9 cellular contexts compared by ENCODE assay signal in genomic region chr2:61658841-61659780, GRCh38.
DNase-seq lines count a peak whose midpoint lies in the region; ATAC-seq and TF ChIP-seq lines count a peak whose summit lies in the region.
"Had no signal": no experiment of that assay in that cellular context is flagged by ENCODE, and none has a peak within 500 bp of the region (broad histone marks: within the 10 kb centered on the region; RNA-seq: fewer than 3 reads in every experiment).

No MANE protein-coding gene starts in this region.

- DNase-seq in Caco-2: peak in 1 of 2 experiments; percentile 39
- peak; percentile 57 for DNase-seq in HCEC 1CT
- no peak for DNase-seq in RWPE2 (ENCODE audit: low spot score)
- peak; percentile 49 for DNase-seq in fibroblast of villous mesenchyme (ENCODE audit: low read depth)
- DNase-seq in progenitor cell of endocrine pancreas (ENCODE audit: low spot score, unreplicated experiment): no peak
- DNase-seq in activated gamma-delta T cell treated with Interleukin-2 at 50 U/mL for 16 hours: no peak

- H3K36me3 Mint-ChIP-seq in Caco-2 (ENCODE audit: insufficient read depth, unreplicated experiment) (no peaks in the 10 kb centered on the region), progenitor cell of endocrine pancreas (ENCODE audit: insufficient read depth) (no peaks in the 10 kb centered on the region)
- H3K36me3 Mint-ChIP-seq: naive thymus-derived CD8-positive, alpha-beta T cell had no signal

- H3K4me3 ChIP-seq in Caco-2 (ENCODE audit: low read depth, low read length) (no peak overlapping the region), RWPE2 (ENCODE audit: severe bottlenecking) (no peak overlapping the region), fibroblast of villous mesenchyme (ENCODE audit: low read depth, low read length) (no peak overlapping the region)

- ATAC-seq in RWPE2 (ENCODE audit: low read depth): peak; percentile 65; the same call in 1 of the 3 replicates
- no peak for ATAC-seq in HG03460 (IDR thresholded peaks at IDR 0.05; ENCODE audit: unreplicated experiment)
- ATAC-seq in HG03108 (IDR thresholded peaks at IDR 0.05; ENCODE audit: unreplicated experiment): no peak

- 0 out of 2 replicates have a peak, but pooled peaks cover 10% of the 10 kb centered on the region for H3K4me1 ChIP-seq in Caco-2
- H3K4me1 ChIP-seq in RWPE2 (ENCODE audit: insufficient read depth, poor library complexity, severe bottlenecking): no peaks in the 10 kb centered on the region

- intact Hi-C loops in Caco-2 (cut with micrococcal nuclease; ENCODE audit: unreplicated experiment): no loop called here

- H3K4me1 Mint-ChIP-seq in Caco-2 (ENCODE audit: low read depth, unreplicated experiment) (no peaks in the 10 kb centered on the region), progenitor cell of endocrine pancreas (ENCODE audit: low read depth) (peaks cover 22% of the 10 kb centered on the region)

- H3K27me3 ChIP-seq in Caco-2 (replicated peaks; ENCODE audit: control insufficient read depth, insufficient read depth, low read length) (no peaks in the 10 kb centered on the region), RWPE2 (ENCODE audit: insufficient read depth, poor library complexity, severe bottlenecking) (no peaks in the 10 kb centered on the region)

- no peaks in the 10 kb centered on the region for H3K36me3 ChIP-seq in Caco-2 (ENCODE audit: control insufficient read depth, insufficient read depth, low read length)
- H3K36me3 ChIP-seq in RWPE2 (ENCODE audit: low read depth): no peaks in the 10 kb centered on the region

- H3K27ac ChIP-seq in RWPE2 (ENCODE audit: poor library complexity, severe bottlenecking): no peak overlapping the region

- BruUV-seq in Caco-2 (replicated peaks; lab: Mats Ljungman, UMichigan): no TSS peak

- POLR2A ChIA-PET in Caco-2 (lab: Charles Lee): no interaction called here

- TF ChIP-seq CTCF in Caco-2 (IDR thresholded peaks at IDR 0.05; ENCODE audit: insufficient read depth in 1 of 2, low read depth in 1 of 2, low read length in 1 of 2, severe bottlenecking in 1 of 2, unreplicated experiment in 1 of 2) (peak; percentile 63 to 74), RWPE2 (IDR thresholded peaks at IDR 0.05; ENCODE audit: poor library complexity, severe bottlenecking) (peak; percentile 80), fibroblast of villous mesenchyme (IDR thresholded peaks at IDR 0.05; ENCODE audit: insufficient read depth, low read depth, low read length) (peak; percentile 55), progenitor cell of endocrine pancreas (IDR thresholded peaks at IDR 0.05; ENCODE audit: unreplicated experiment) (peak; percentile 48)

- H3K4me3 Mint-ChIP-seq in Caco-2 (ENCODE audit: unreplicated experiment): no peak overlapping the region
- no peak overlapping the region for H3K4me3 Mint-ChIP-seq in progenitor cell of endocrine pancreas (ENCODE audit: low read depth)
- H3K4me3 Mint-ChIP-seq: naive thymus-derived CD8-positive, alpha-beta T cell had no signal

- CTCF ChIA-PET in Caco-2 (lab: Charles Lee): interaction anchor here (0.6 kb wide), 1 partner anchor 92 kb away, joined by 3 read pairs; no protein-coding TSS in a partner anchor

- no peaks in the 10 kb centered on the region for H3K27me3 Mint-ChIP-seq in Caco-2 (ENCODE audit: insufficient read depth, unreplicated experiment)
- no peaks in the 10 kb centered on the region for H3K27me3 Mint-ChIP-seq in progenitor cell of endocrine pancreas
- H3K27me3 Mint-ChIP-seq: naive thymus-derived CD8-positive, alpha-beta T cell had no signal

- H3K9me3 Mint-ChIP-seq in Caco-2 (ENCODE audit: unreplicated experiment): no peaks in the 10 kb centered on the region
- H3K9me3 Mint-ChIP-seq in progenitor cell of endocrine pancreas (ENCODE audit: low read depth): no peaks in the 10 kb centered on the region
- H3K9me3 Mint-ChIP-seq: naive thymus-derived CD8-positive, alpha-beta T cell had no signal

- H3K9me3 ChIP-seq in Caco-2 (no peaks in the 10 kb centered on the region), RWPE2 (ENCODE audit: severe bottlenecking) (no peaks in the 10 kb centered on the region)

- no peak overlapping the region for H3K27ac Mint-ChIP-seq in Caco-2 (ENCODE audit: unreplicated experiment)
- no peak overlapping the region for H3K27ac Mint-ChIP-seq in progenitor cell of endocrine pancreas

Comparison
In these comparisons a context has a peak if more than half of its experiments do, and no peak if none do; other contexts are left out.
1. DNase-seq: peak in HCEC 1CT (single experiment) and fibroblast of villous mesenchyme (single experiment); none in RWPE2 (single experiment), progenitor cell of endocrine pancreas (single experiment) and activated gamma-delta T cell treated with Interleukin-2 at 50 U/mL for 16 hours (single experiment).
2. Peak in every context shown above with its lines, with median percentiles within 50 percentile points of each other: CTCF ChIP-seq.